Comparison of ENCODE assay signal across 1 cellular context in genomic region chr16:50244140-50244503, GRCh38.
A peak's percentile ranks its signal among the peaks of the same experiment; 100 is the strongest.
TF ChIP-seq lines count a peak whose summit lies in the region.

No MANE protein-coding gene starts in this region.

TF ChIP-seq in HepG2, 621 proteins besides CTCF, POLR2A, EP300 and RAD21:
- no peak for TF ChIP-seq ZNF282 (IDR thresholded peaks at IDR 0.05; ENCODE audit: partially characterized antibody)
- 0 out of 2 replicates have a peak, but pooled peaks have one; percentile 30 for TF ChIP-seq ZBTB21 (CRISPR knock-in tag; IDR thresholded peaks at IDR 0.05)
